ENCODE assay signal across 1 cellular context in genomic region chr2:28869494-28870145, GRCh38.
TF ChIP-seq lines count a peak whose summit lies in the region.

No MANE protein-coding gene starts in this region.

TF ChIP-seq in HepG2, 621 proteins besides CTCF, POLR2A, EP300 and RAD21 (continued from another document and continues in another):
- no peak for TF ChIP-seq DZIP1 (CRISPR knock-in tag; IDR thresholded peaks at IDR 0.05)
- TF ChIP-seq NRL (CRISPR knock-in tag; IDR thresholded peaks at IDR 0.05; ENCODE audit: borderline replicate concordance): peak; percentile 92
- TF ChIP-seq SETDB1 (CRISPR knock-in tag; IDR thresholded peaks at IDR 0.05; ENCODE audit: borderline replicate concordance): no peak
- no peak for TF ChIP-seq ISL2 (CRISPR knock-in tag; IDR thresholded peaks at IDR 0.05)
- no peak for TF ChIP-seq ZBTB34 (CRISPR knock-in tag; IDR thresholded peaks at IDR 0.05)
- TF ChIP-seq THAP11 (CRISPR knock-in tag; IDR thresholded peaks at IDR 0.05): no peak
- no peak for TF ChIP-seq ZNF142 (CRISPR knock-in tag; IDR thresholded peaks at IDR 0.05)
- TF ChIP-seq CHCHD3 (CRISPR knock-in tag; IDR thresholded peaks at IDR 0.05): no peak
- no peak for TF ChIP-seq SIX1 (CRISPR knock-in tag; IDR thresholded peaks at IDR 0.05; ENCODE audit: borderline replicate concordance)
- peak; percentile 92; the same call in 1 of the 2 replicates for TF ChIP-seq ZBTB8A (CRISPR knock-in tag; IDR thresholded peaks at IDR 0.05; ENCODE audit: borderline replicate concordance, low read depth)
- TF ChIP-seq ZNF597 (CRISPR knock-in tag; IDR thresholded peaks at IDR 0.05): no peak
- no peak for TF ChIP-seq ZNF724P (CRISPR knock-in tag; IDR thresholded peaks at IDR 0.05; ENCODE audit: borderline replicate concordance)
- 0 out of 2 replicates have a peak, but pooled peaks have one; percentile 11 for TF ChIP-seq ZBTB43 (CRISPR knock-in tag; conservative IDR thresholded peaks at IDR 0.05)
- no peak for TF ChIP-seq PCBP1 (IDR thresholded peaks at IDR 0.05; ENCODE audit: borderline replicate concordance, low read depth, low read length)
- no peak for TF ChIP-seq TBX3 (IDR thresholded peaks at IDR 0.05; ENCODE audit: borderline replicate concordance)
- no peak for TF ChIP-seq HINFP (CRISPR knock-in tag; IDR thresholded peaks at IDR 0.05; ENCODE audit: low read depth)
- no peak for TF ChIP-seq EED (CRISPR knock-in tag; IDR thresholded peaks at IDR 0.05)
- no peak for TF ChIP-seq HOXA5 (CRISPR knock-in tag; IDR thresholded peaks at IDR 0.05)
- 0 out of 2 replicates have a peak, but pooled peaks have one; percentile 15 for TF ChIP-seq ZNF329 (CRISPR knock-in tag; IDR thresholded peaks at IDR 0.05; ENCODE audit: low read depth)
- TF ChIP-seq ZNF318 (CRISPR knock-in tag; IDR thresholded peaks at IDR 0.05): peak; percentile 80; the same call in 1 of the 2 replicates
- no peak for TF ChIP-seq ZNF639 (CRISPR knock-in tag; conservative IDR thresholded peaks at IDR 0.05)
- TF ChIP-seq PBX3 (CRISPR knock-in tag; IDR thresholded peaks at IDR 0.05; ENCODE audit: borderline replicate concordance): 0 out of 2 replicates have a peak, but pooled peaks have one; percentile 10
- TF ChIP-seq RXRB (CRISPR knock-in tag; IDR thresholded peaks at IDR 0.05; ENCODE audit: borderline replicate concordance): no peak
- TF ChIP-seq ZNF33A (CRISPR knock-in tag; IDR thresholded peaks at IDR 0.05; ENCODE audit: borderline replicate concordance): no peak
- TF ChIP-seq POLR2AphosphoS5 (IDR thresholded peaks at IDR 0.05; ENCODE audit: low read depth, low read length): no peak
- TF ChIP-seq RCOR2 (CRISPR knock-in tag; IDR thresholded peaks at IDR 0.05): no peak
- no peak for TF ChIP-seq ZNF567 (CRISPR knock-in tag; IDR thresholded peaks at IDR 0.05; ENCODE audit: borderline replicate concordance)
- TF ChIP-seq SNRNP70 (IDR thresholded peaks at IDR 0.05; ENCODE audit: low read depth, low read length): no peak
- TF ChIP-seq MAFG (CRISPR knock-in tag; IDR thresholded peaks at IDR 0.05): no peak
